In genomic region chr11:61171907-61172306, GRCh38 we compare ENCODE assay signal across 15 cellular contexts. TPM values are rescaled to one million over a fixed set of nuclear protein-coding genes. Genes with fewer than 3 reads are reported as not detected.
"Had no signal": no experiment of that assay in that cellular context is flagged by ENCODE, and none has a peak within 500 bp of the region (broad histone marks: within the 10 kb centered on the region; RNA-seq: fewer than 3 reads in every experiment).

No MANE protein-coding gene starts in this region.

- H3K4me3 Mint-ChIP-seq: activated T-cell treated with anti-CD3 and anti-CD28 coated beads, Interleukin-2, amount 50 U/mL, for 72 hours had no signal

- H3K27ac Mint-ChIP-seq: activated T-cell treated with anti-CD3 and anti-CD28 coated beads, Interleukin-2, amount 50 U/mL, for 72 hours had no signal

- DNase-seq: activated T-cell treated with anti-CD3 and anti-CD28 coated beads, Interleukin-2, amount 50 U/mL, for 72 hours; adrenal gland; caudate nucleus; colonic mucosa; effector CD4-positive, alpha-beta T cell; heart left ventricle; islet precursor cell; mesenchymal stem cell; stimulated activated CD4-positive, alpha-beta T cell treated with anti-CD3 and anti-CD28 coated beads, Interleukin-12 subunit alpha, Interleukin-12 subunit beta, amount 100 ng/mL, for 4 hours; tibial artery had no signal

- ATAC-seq: activated T-cell treated with anti-CD3 and anti-CD28 coated beads, Interleukin-2, amount 50 U/mL, for 72 hours; heart left ventricle; left lobe of liver had no signal

RNA-seq across cellular contexts. Expression of gene PGA3, which starts 31.4 kb away (rescaled TPM):
- total RNA-seq: activated T-cell treated with anti-CD3 and anti-CD28 coated beads, Interleukin-2, amount 50 U/mL, for 72 hours; frontal cortex; left lobe of liver; osteocyte; pulmonary artery endothelial cell; T-helper 1 cell treated with Interleukin-12 subunit alpha and Interleukin-12 subunit beta and Interleukin-4 antibody, amounts not matched to agents 30 ng/mL and 1 ng/mL, for 36 hours had no signal

RNA-seq across cellular contexts. Expression of gene PGA4, which starts 50.2 kb away (rescaled TPM):
- total RNA-seq: activated T-cell treated with anti-CD3 and anti-CD28 coated beads, Interleukin-2, amount 50 U/mL, for 72 hours; colonic mucosa; osteocyte; pulmonary artery endothelial cell; T-helper 1 cell treated with Interleukin-12 subunit alpha and Interleukin-12 subunit beta and Interleukin-4 antibody, amounts not matched to agents 30 ng/mL and 1 ng/mL, for 36 hours had no signal
